In the genomic region with DNA sequence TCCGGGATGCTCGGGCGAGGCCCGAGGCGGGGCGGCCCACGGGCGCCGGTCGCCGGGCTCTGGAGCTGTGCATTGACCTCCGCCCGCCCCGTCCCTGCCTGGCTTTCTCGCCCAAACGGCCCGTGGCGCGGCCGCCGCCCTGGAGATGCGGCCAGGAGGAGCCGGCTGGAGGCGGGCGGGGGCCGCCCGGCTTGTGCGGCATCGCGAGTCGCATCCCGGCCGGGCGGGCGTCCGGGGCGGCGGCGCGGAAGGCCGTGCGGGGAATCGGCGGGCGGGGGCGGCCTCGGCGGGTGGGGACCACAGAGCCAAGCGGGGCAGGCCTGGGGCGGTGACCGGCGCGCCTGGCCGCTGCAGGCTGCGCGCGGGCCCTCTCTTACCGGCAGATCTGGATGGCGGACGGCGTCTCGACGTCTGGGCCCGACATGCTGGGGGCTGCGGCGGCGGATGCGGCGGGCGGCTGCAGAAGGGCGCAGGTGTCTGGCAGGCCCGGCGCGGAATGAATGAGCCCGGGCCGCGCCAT, we compare ENCODE assay signal across 8 cellular contexts. TPM values are rescaled to one million over a fixed set of nuclear protein-coding genes. Genes with fewer than 3 reads are reported as not detected.
DNase-seq lines count a peak whose midpoint lies in the region; ATAC-seq, FAIRE-seq and TF ChIP-seq lines count a peak whose summit lies in the region.

No MANE protein-coding gene starts in this region.

- H3K27me3 ChIP-seq in ACC112 (ENCODE audit: insufficient read depth, low read length) (no peaks in the 10 kb centered on the region), GM12878 (replicated peaks in 1 of 2; ENCODE audit: control insufficient read depth in 2 of 2, insufficient read depth in 2 of 2, low read length in 1 of 2) (no peaks in the 10 kb centered on the region), lower lobe of right lung (ENCODE audit: low read depth) (no peaks in the 10 kb centered on the region)

- FAIRE-seq in GM12878 (lab: Jason Lieb, UNC): no peak

- TF ChIP-seq POLR2A in GM18951 (IDR thresholded peaks at IDR 0.05; ENCODE audit: extremely low read depth, insufficient read depth, insufficient read length): peak; percentile 83
- peak; percentile 91 for TF ChIP-seq POLR2A in GM12878 (IDR thresholded peaks at IDR 0.05; ENCODE audit: low read depth, low read length)

- DNase-seq in GM12878 (ENCODE audit: low read depth, low spot score) (no peak), lower lobe of right lung (peak; percentile 55), NCI-H2171 (lab: John Stamatoyannopoulos, UW) (no peak)

- RAD21 ChIA-PET in GM12878 (lab: Charles Lee; ENCODE audit: unreplicated experiment): interaction anchor here (1.0 to 5.2 kb wide), 6 partner anchors 22 to 191 kb away, joined by 3 to 54 read pairs (median 6); no protein-coding TSS in a partner anchor

- no peaks in the 10 kb centered on the region for H3K9me3 ChIP-seq in GM12878 (replicated peaks; ENCODE audit: control insufficient read depth, insufficient read depth, low read length)
- H3K9me3 ChIP-seq in lower lobe of right lung: no peaks in the 10 kb centered on the region

- POLR2A ChIA-PET in GM12878 (lab: Charles Lee): interaction anchor here (0.6 to 3.7 kb wide), 6 partner anchors 9 to 158 kb away, joined by 3 to 27 read pairs (median 6); no protein-coding TSS in a partner anchor

- under 1% methylated on average over 41 of the region's 77 CpGs for WGBS in GM12878 (ENCODE audit: insufficient coverage, insufficient replicate concordance, low lambda C conversion rate, missing lambda C conversion rate)

- TF ChIP-seq RAD21 in GM12878 (IDR thresholded peaks at IDR 0.05; ENCODE audit: insufficient read depth, low read depth, low read length): no peak

- no peak overlapping the region for H3K27ac ChIP-seq in ACC112 (ENCODE audit: low read depth, low read length)
- H3K27ac ChIP-seq in GM12878 (ENCODE audit: control insufficient read depth, insufficient read depth): peak overlapping the region; percentile 30; the same call in 1 of the 2 replicates
- H3K27ac ChIP-seq in lower lobe of right lung: peak overlapping the region; percentile 99

- H3K4me2 ChIP-seq in GM12878 (ENCODE audit: control insufficient read depth, insufficient read depth): peak overlapping the region; percentile 89

- peaks cover 13% of the 10 kb centered on the region for H3K4me1 ChIP-seq in ACC112 (ENCODE audit: control insufficient read depth, insufficient read depth, low read length, unreplicated experiment)
- peaks cover 9% of the 10 kb centered on the region for H3K4me1 ChIP-seq in GM12878 (ENCODE audit: control insufficient read depth, insufficient read depth, low read length)
- H3K4me1 ChIP-seq in lower lobe of right lung: peaks cover 18% of the 10 kb centered on the region

- H3K79me2 ChIP-seq in ACC112 (ENCODE audit: control insufficient read depth, insufficient read depth, low read length, unreplicated experiment) (peaks cover 23% of the 10 kb centered on the region), GM12878 (ENCODE audit: control insufficient read depth, insufficient read depth, low read length) (peaks cover 23% of the 10 kb centered on the region)

- no peak for TF ChIP-seq EP300 in GM12878 (IDR thresholded peaks at IDR 0.05; ENCODE audit: borderline replicate concordance in 1 of 2, control insufficient read depth in 1 of 2, low read depth in 2 of 2, low read length in 2 of 2)

- SMC1A ChIA-PET in GM12878 (lab: Charles Lee; ENCODE audit: uncharacterized antibody, unreplicated experiment): interaction anchor here (0.8 to 3.8 kb wide), 6 partner anchors 12 to 146 kb away, joined by 4 to 17 read pairs (median 6); no protein-coding TSS in a partner anchor

- ATAC-seq in HG03520 (IDR thresholded peaks at IDR 0.05; ENCODE audit: unreplicated experiment) (peak; percentile 14), GM12878 (no peak; the same call in 1 of the 3 replicates), lower lobe of right lung (peak in 1 of 2 donors; percentile 38), GM21825 (IDR thresholded peaks at IDR 0.05; ENCODE audit: unreplicated experiment) (no peak), GM18519 (IDR thresholded peaks at IDR 0.05; ENCODE audit: low FRiP score, unreplicated experiment) (no peak)

- H2AFZ ChIP-seq in ACC112 (ENCODE audit: low read length, unreplicated experiment): peak overlapping the region; percentile 11
- H2AFZ ChIP-seq in GM12878 (ENCODE audit: control insufficient read depth, low read depth, low read length): peak overlapping the region; percentile 58

- in situ Hi-C loops in GM18951 (cut with MboI; ENCODE audit: low sequenced_read_pairs, unreplicated experiment) (no loop called here), GM12878 (cut with MboI) (no loop called here)

- CTCF ChIA-PET in GM12878 (lab: Yijun Ruan, JAX): interaction anchor here (1.0 to 21.2 kb wide), 7 partner anchors 9 to 147 kb away, joined by 3 to 276 read pairs (median 6); no protein-coding TSS in a partner anchor

- intact Hi-C loops in GM12878 (cut with micrococcal nuclease; ENCODE audit: unreplicated experiment) (loop anchor here (5.0 kb wide), 1 partner anchor 36 kb away; no protein-coding TSS in a partner anchor), lower lobe of right lung (cut with DNase I) (no loop called here)

- H3K36me3 ChIP-seq in ACC112 (ENCODE audit: insufficient read depth, low read length) (no peaks in the 10 kb centered on the region), GM12878 (ENCODE audit: control insufficient read depth in 2 of 2, insufficient read depth in 2 of 2, low read length in 1 of 2) (no peaks in the 10 kb centered on the region), lower lobe of right lung (no peaks in the 10 kb centered on the region)

- peak overlapping the region; percentile 40 for H3K9ac ChIP-seq in GM12878 (ENCODE audit: control insufficient read depth, insufficient read depth, low read length)

- H4K20me1 ChIP-seq in GM12878 (ENCODE audit: control insufficient read depth, insufficient read depth): no peaks in the 10 kb centered on the region

- BruUV-seq in GM12878 (replicated peaks; lab: Mats Ljungman, UMichigan): no TSS peak

- TF ChIP-seq CTCF in GM12878 (IDR thresholded peaks at IDR 0.05 in 2 of 3, conservative IDR thresholded peaks at IDR 0.05 in 1 of 3; ENCODE audit: control insufficient read depth in 2 of 3, extremely low read depth in 1 of 3, insufficient read depth in 1 of 3, low read depth in 3 of 3, low read length in 3 of 3) (no peak), lower lobe of right lung (IDR thresholded peaks at IDR 0.05) (no peak)

- H3K4me3 ChIP-seq in ACC112 (ENCODE audit: low read depth, low read length) (peak overlapping the region; percentile 78), GM12878 (peak overlapping the region; percentile 89), lower lobe of right lung (peak overlapping the region; percentile 62)

RNA-seq across cellular contexts. Expression of gene ACOT7, which starts 0.6 kb away (rescaled TPM):
- total RNA-seq in GM12878 (2013; cell fraction: nucleolus; rRNA removed): 10.4 and 10.7 TPM in 2 replicates
- total RNA-seq in GM12878 (2014; rRNA removed) (46.8 and 58.7 TPM in 2 replicates), GM12878 (2014; rRNA removed; fragmentation: Illumina TruSeq; extraction: Trizol) (26.2 and 26.6 TPM in 2 replicates), GM12878 (2021) (96.9 and 106 TPM in 2 replicates), lower lobe of right lung (28.5 TPM)
- polyA plus RNA-seq in GM12878 (2011; ENCODE audit: low read depth): 21.4 TPM
- polyA plus RNA-seq in GM12878 (2011; rRNA removed) (25.1 and 63.8 TPM in 2 replicates), GM12878 (2014; fragmentation: Illumina TruSeq; extraction: Trizol) (15.6 and 47.8 TPM in 2 replicates), GM12878 (2014; fragmentation: Nextera tagmentation; extraction: Ambion mirVana) (10 to 100 TPM in 1 of 2 experiments, 1 to 10 TPM in 1; 8.9 to 20.2 TPM), GM12878 (2014; rRNA removed) (91.3 and 95.0 TPM in 2 replicates), GM12878 (2016; fragmentation: Nextera tagmentation; extraction: Ambion mirVana) (100 to 1,000 TPM; 190 to 206 TPM)
- polyA plus RNA-seq in GM12878 (2011; cell fraction: cytosol; rRNA removed): 78.3 and 91.7 TPM in 2 replicates
- polyA plus RNA-seq in GM12878 (2011; cell fraction: nucleus; rRNA removed): 66.6 and 118 TPM in 2 replicates
- 40.9 and 50.2 TPM in 2 replicates for polyA plus RNA-seq in GM12878 (2012)
- 48.9 and 64.2 TPM in 2 replicates for polyA minus RNA-seq in GM12878 (2011; rRNA and poly(A)+ RNA removed)
- 20.3 and 20.8 TPM in 2 replicates for polyA minus RNA-seq in GM12878 (2011; cell fraction: cytosol; rRNA and poly(A)+ RNA removed)
- polyA minus RNA-seq in GM12878 (2011; cell fraction: nucleus; rRNA and poly(A)+ RNA removed): 9.7 and 21.4 TPM in 2 replicates

RNA-seq across cellular contexts. Expression of gene HES2, which starts 26.8 kb away (rescaled TPM):
- 0.38 and 0.49 TPM in 2 replicates for total RNA-seq in GM12878 (2013; cell fraction: nucleolus; rRNA removed)
- total RNA-seq in GM12878 (2014; rRNA removed) (0.16 and 0.28 TPM in 2 replicates), GM12878 (2014; rRNA removed; fragmentation: Illumina TruSeq; extraction: Trizol) (0.13 and 0.14 TPM in 2 replicates), GM12878 (2021) (0.32 and 1.0 TPM in 2 replicates), lower lobe of right lung (6.4 TPM)
- polyA plus RNA-seq in GM12878 (2011; ENCODE audit: low read depth): 0.38 TPM
- polyA plus RNA-seq in GM12878 (2011; rRNA removed) (0.23 and 0.27 TPM in 2 replicates), GM12878 (2014; fragmentation: Illumina TruSeq; extraction: Trizol) (0.13 and 0.16 TPM in 2 replicates), GM12878 (2014; fragmentation: Nextera tagmentation; extraction: Ambion mirVana) (under 1 TPM; 0.13 TPM), GM12878 (2014; rRNA removed) (0.16 and 0.49 TPM in 2 replicates), GM12878 (2016; fragmentation: Nextera tagmentation; extraction: Ambion mirVana) (1 to 10 TPM; 1.2 to 2.0 TPM)
- 0.33 and 0.35 TPM in 2 replicates for polyA plus RNA-seq in GM12878 (2011; cell fraction: cytosol; rRNA removed)
- polyA plus RNA-seq in GM12878 (2011; cell fraction: nucleus; rRNA removed): 0.26 and 0.43 TPM in 2 replicates
- polyA plus RNA-seq in GM12878 (2012): 0.89 and 1.5 TPM in 2 replicates
- polyA minus RNA-seq in GM12878 (2011; rRNA and poly(A)+ RNA removed): 0.15 and 0.31 TPM in 2 replicates
- polyA minus RNA-seq in GM12878 (2011; cell fraction: cytosol; rRNA and poly(A)+ RNA removed): 0.62 TPM in 1 of 2 replicates, not detected in the other
- 0.12 and 0.57 TPM in 2 replicates for polyA minus RNA-seq in GM12878 (2011; cell fraction: nucleus; rRNA and poly(A)+ RNA removed)

RNA-seq across cellular contexts. Expression of gene ESPN, which starts 31.6 kb away (rescaled TPM):
- total RNA-seq in GM12878 (2013; cell fraction: nucleolus; rRNA removed): 0.59 and 1.2 TPM in 2 replicates
- total RNA-seq in GM12878 (2014; rRNA removed) (0.44 TPM in 1 of 2 replicates, not detected in the other), GM12878 (2014; rRNA removed; fragmentation: Illumina TruSeq; extraction: Trizol) (not detected in 2 replicates), GM12878 (2021) (0.59 and 0.90 TPM in 2 replicates), lower lobe of right lung (8.3 TPM)
- not detected for polyA plus RNA-seq in GM12878 (2011; ENCODE audit: low read depth)
- polyA plus RNA-seq in GM12878 (2011; rRNA removed) (0.19 and 0.71 TPM in 2 replicates), GM12878 (2014; fragmentation: Illumina TruSeq; extraction: Trizol) (not detected in 2 replicates), GM12878 (2014; fragmentation: Nextera tagmentation; extraction: Ambion mirVana) (not detected), GM12878 (2014; rRNA removed) (0.18 and 0.28 TPM in 2 replicates), GM12878 (2016; fragmentation: Nextera tagmentation; extraction: Ambion mirVana) (not detected)
- 0.43 and 0.60 TPM in 2 replicates for polyA plus RNA-seq in GM12878 (2011; cell fraction: cytosol; rRNA removed)
- polyA plus RNA-seq in GM12878 (2011; cell fraction: nucleus; rRNA removed): 9.4 and 9.6 TPM in 2 replicates
- polyA plus RNA-seq in GM12878 (2012): 0.51 and 0.54 TPM in 2 replicates
- 1.8 TPM in 1 of 2 replicates, not detected in the other for polyA minus RNA-seq in GM12878 (2011; rRNA and poly(A)+ RNA removed)
- polyA minus RNA-seq in GM12878 (2011; cell fraction: cytosol; rRNA and poly(A)+ RNA removed): 0.53 TPM in 1 of 2 replicates, not detected in the other
- 1.6 and 2.2 TPM in 2 replicates for polyA minus RNA-seq in GM12878 (2011; cell fraction: nucleus; rRNA and poly(A)+ RNA removed)
